8 cellular contexts compared by ENCODE assay signal in the genomic region with DNA sequence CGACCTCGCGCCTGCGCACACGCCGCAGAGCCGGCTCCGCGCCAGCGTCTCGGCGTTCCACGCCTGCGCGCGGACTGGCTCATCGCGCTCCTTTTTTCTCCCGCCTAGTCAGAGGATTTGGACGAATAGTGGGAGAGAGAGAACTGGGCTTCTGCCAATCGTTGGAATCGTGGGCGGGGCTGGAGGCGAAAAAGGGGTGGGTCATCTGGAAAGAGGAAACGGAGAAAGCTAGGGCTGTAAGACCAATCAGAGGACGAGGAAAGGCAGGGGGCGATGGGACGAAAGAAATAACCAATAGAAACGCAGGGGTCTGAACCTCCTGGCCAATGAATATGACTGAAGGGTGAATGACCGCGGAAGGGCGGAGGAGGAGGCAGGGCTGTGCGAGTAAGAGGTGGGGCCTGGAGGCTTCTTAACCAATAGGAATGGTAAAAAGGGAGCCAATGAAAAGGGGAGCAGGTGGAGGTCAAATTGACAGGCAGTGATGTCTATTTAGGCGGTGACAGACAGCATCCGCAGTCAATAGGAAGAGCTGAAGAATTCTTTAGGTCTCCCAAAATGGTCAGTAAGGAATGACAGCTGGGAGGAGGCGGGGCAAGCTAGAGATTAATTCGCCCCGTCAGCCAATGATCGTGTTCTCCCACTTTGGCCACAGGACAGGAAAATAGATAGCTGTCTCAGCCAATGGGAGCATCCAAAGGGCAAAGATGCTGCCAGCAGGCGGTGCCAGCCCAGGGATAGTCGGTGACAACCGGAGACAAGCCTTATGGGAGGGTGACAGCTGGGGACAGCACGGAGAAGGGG. TPM values are rescaled to one million over a fixed set of nuclear protein-coding genes. Genes with fewer than 3 reads are reported as not detected.
A peak's percentile ranks its signal among the peaks of the same experiment; 100 is the strongest.
DNase-seq lines count a peak whose midpoint lies in the region; ATAC-seq, FAIRE-seq and TF ChIP-seq lines count a peak whose summit lies in the region.

Gene TBC1D10B, minus strand, starts transcription at position 51 of the 804 bp plus-strand sequence. CDS start 311 bp downstream, outside the sequence.

- TF ChIP-seq CTCF in GM12873 (IDR thresholded peaks at IDR 0.05; ENCODE audit: insufficient read depth, low read depth, low read length, missing control alignments), result peak; percentile 44
- TF ChIP-seq CTCF in adrenal gland (IDR thresholded peaks at IDR 0.05), result peak in 4 of 6 experiments; percentile 20 to 40 (median 30)
- peak; percentile 26 for TF ChIP-seq CTCF in cardiac muscle cell (IDR thresholded peaks at IDR 0.05; ENCODE audit: low read depth, low read length)
- no peak for TF ChIP-seq CTCF in pancreas (IDR thresholded peaks at IDR 0.05)
- peak in 3 of 6 experiments; percentile 16 to 34 (median 24) for TF ChIP-seq CTCF in thyroid gland (IDR thresholded peaks at IDR 0.05)

- peaks cover 23 to 38% of the 10 kb centered on the region in 2 donors for H3K4me1 ChIP-seq in adrenal gland (replicated peaks in 1 of 2)
- H3K4me1 ChIP-seq in cardiac muscle cell (ENCODE audit: low read depth), result peaks cover 38% of the 10 kb centered on the region
- H3K4me1 ChIP-seq in pancreas, result peaks cover 7 to 24% (median 15%) of the 10 kb centered on the region in 3 donors
- H3K4me1 ChIP-seq in thyroid gland, result peaks cover 16 to 37% of the 10 kb centered on the region in 2 donors

- ATAC-seq in HG02870 (IDR thresholded peaks at IDR 0.05; ENCODE audit: unreplicated experiment), result peak; percentile 81
- peak; percentile 84 to 92 (median 86) for ATAC-seq in pancreas

- peak within 1 kb of the TSS; percentile 7 to 98 (median 67) for H3K27ac ChIP-seq in adrenal gland
- peak within 1 kb of the TSS; percentile 93 for H3K27ac ChIP-seq in cardiac muscle cell
- H3K27ac ChIP-seq in pancreas, result peak within 1 kb of the TSS; percentile 63 to 86 (median 78)
- peak within 1 kb of the TSS; percentile 62 to 73 (median 65) for H3K27ac ChIP-seq in thyroid gland

- H3K4me3 ChIP-seq in adrenal gland (peak within 1 kb of the TSS; percentile 38 to 98 (median 76)), cardiac muscle cell (peak within 1 kb of the TSS; percentile 91), pancreas (peak within 1 kb of the TSS; percentile 69 to 85 (median 75)), thyroid gland (replicated peaks in 1 of 3) (peak within 1 kb of the TSS; percentile 35 to 87 (median 75))

- no peaks in the 10 kb centered on the region for H3K27me3 ChIP-seq in adrenal gland
- no peaks in the 10 kb centered on the region for H3K27me3 ChIP-seq in cardiac muscle cell
- no peaks in the 10 kb centered on the region for H3K27me3 ChIP-seq in pancreas
- no peaks in the 10 kb centered on the region for H3K27me3 ChIP-seq in thyroid gland

- DNase-seq in NCI-H146 (lab: John Stamatoyannopoulos, UW), result peak; percentile 100
- DNase-seq in adrenal gland, result peak; percentile 99 to 100 (median 99)
- peak; percentile 99 to 100 for DNase-seq in cardiac muscle cell (ENCODE audit: low read depth in 1 of 2, low spot score in 1 of 2)
- peak; percentile 94 to 100 (median 98) for DNase-seq in pancreas
- peak; percentile 98 to 99 for DNase-seq in thyroid gland

- intact Hi-C loops in T-helper 1 cell treated with Interleukin-12 subunit alpha and Interleukin-12 subunit beta and Interleukin-4 antibody, amounts not matched to agents 30 ng/mL and 1 ng/mL, for 36 hours (cut with micrococcal nuclease), result loop anchor here (1.0 to 2.0 kb wide), 13 partner anchors 8 to 374 kb away; partner anchors contain the start of genes ALDOA, CD2BP2, DCTPP1 and FBRS
- intact Hi-C loops in adrenal gland (cut with DNase I), result no loop called here
- intact Hi-C loops in pancreas (cut with DNase I), result no loop called here
- intact Hi-C loops in thyroid gland (cut with DNase I), result no loop called here

- peak; percentile 99 for FAIRE-seq in pancreas (lab: Jason Lieb, UNC)

- H3K36me3 ChIP-seq in adrenal gland (replicated peaks in 1 of 2), result peaks cover 0 to 9% of the 10 kb centered on the region in 2 donors
- H3K36me3 ChIP-seq in cardiac muscle cell, result no peaks in the 10 kb centered on the region
- H3K36me3 ChIP-seq in pancreas, result no peaks in the 10 kb centered on the region
- H3K36me3 ChIP-seq in thyroid gland, result no peaks in the 10 kb centered on the region

- peak; percentile 49 to 74 for TF ChIP-seq POLR2A in adrenal gland (IDR thresholded peaks at IDR 0.05)
- peak in 1 of 2 donors; percentile 80 for TF ChIP-seq POLR2A in thyroid gland (IDR thresholded peaks at IDR 0.05)

- H3K9me3 ChIP-seq in adrenal gland (replicated peaks in 1 of 3) (no peaks in the 10 kb centered on the region), cardiac muscle cell (ENCODE audit: low read depth) (no peaks in the 10 kb centered on the region), pancreas (no peaks in the 10 kb centered on the region), thyroid gland (no peaks in the 10 kb centered on the region)

- 0 to 2% (median 0%) methylated on average over 20 to 43 of the region's 43 CpGs for WGBS in adrenal gland, 4 donors
- WGBS in pancreas, 2 donors, result 0 to 1% methylated on average over 33 to 43 of the region's 43 CpGs
- 1% methylated on average over 36 to 43 of the region's 43 CpGs for WGBS in thyroid gland, 2 donors

RNA-seq across cellular contexts. Expression of gene TBC1D10B, which starts in this region (rescaled TPM):
- 71.1 and 72.7 TPM in 2 replicates for total RNA-seq in T-helper 1 cell treated with Interleukin-12 subunit alpha and Interleukin-12 subunit beta and Interleukin-4 antibody, amounts not matched to agents 30 ng/mL and 1 ng/mL, for 36 hours
- total RNA-seq in adrenal gland (10 to 100 TPM; 37.6 to 67.7 (median 45.4) TPM), cardiac muscle cell (50.7 and 58.4 TPM in 2 replicates), pancreas (10 to 100 TPM; 14.5 to 23.3 (median 15.2) TPM), thyroid gland (10 to 100 TPM; 26.6 to 38.1 (median 33.5) TPM)
- polyA plus RNA-seq in adrenal gland (10 to 100 TPM; 33.7 to 65.4 (median 44.3) TPM), cardiac muscle cell (39.9 and 51.3 TPM in 2 replicates), pancreas (10 to 100 TPM; 26.9 to 28.2 TPM)

Comparison
In these comparisons a context has a peak if more than half of its experiments do, and no peak if none do; other contexts are left out.
1. Peak in every context shown above with its lines: DNase-seq, ATAC-seq, H3K4me3 ChIP-seq and H3K27ac ChIP-seq.
2. CTCF ChIP-seq: peak in GM12873 (single experiment), adrenal gland (4 of 6) and cardiac muscle cell (single experiment); none in pancreas (0 of 4).